2 cellular contexts compared by ENCODE assay signal in genomic region chr17:75498726-75499213, GRCh38.
TF ChIP-seq lines count a peak whose summit lies in the region.

No MANE protein-coding gene starts in this region.

TF ChIP-seq in HCT116, 20 proteins besides CTCF, POLR2A, EP300 and RAD21:
- TF ChIP-seq EZH2 (IDR thresholded peaks at IDR 0.05) (no peak), ATF3 (IDR thresholded peaks at IDR 0.05) (no peak), ZBTB33 (IDR thresholded peaks at IDR 0.05; ENCODE audit: extremely low read depth, insufficient replicate concordance, low read length) (no peak), YY1 (IDR thresholded peaks at IDR 0.05; ENCODE audit: extremely low read depth, insufficient replicate concordance, low read depth, low read length) (no peak), SIN3A (IDR thresholded peaks at IDR 0.05; ENCODE audit: low read depth) (no peak), JUND (IDR thresholded peaks at IDR 0.05) (no peak), REST (IDR thresholded peaks at IDR 0.05; ENCODE audit: low read depth) (no peak), CEBPB (IDR thresholded peaks at IDR 0.05; ENCODE audit: low read depth) (no peak), SRF (IDR thresholded peaks at IDR 0.05; ENCODE audit: low read depth) (no peak), FOSL1 (IDR thresholded peaks at IDR 0.05; ENCODE audit: low read depth) (no peak), CBX3 (IDR thresholded peaks at IDR 0.05; ENCODE audit: low read depth) (no peak)

TF ChIP-seq in GM12878, 131 proteins besides CTCF, POLR2A, EP300 and RAD21:
- TF ChIP-seq PAX5 (IDR thresholded peaks at IDR 0.05; ENCODE audit: borderline replicate concordance, low read depth, low read length) (no peak), TBL1XR1 (IDR thresholded peaks at IDR 0.05; ENCODE audit: low read depth, low read length) (no peak), ESRRA (IDR thresholded peaks at IDR 0.05; ENCODE audit: low read length) (no peak), ZBTB4 (CRISPR knock-in tag; IDR thresholded peaks at IDR 0.05) (no peak), ASH2L (IDR thresholded peaks at IDR 0.05; ENCODE audit: borderline replicate concordance, low read depth) (no peak), EGR1 (IDR thresholded peaks at IDR 0.05; ENCODE audit: borderline replicate concordance in 1 of 2, low read depth in 2 of 2, low read length in 2 of 2) (no peak), BHLHE40 (IDR thresholded peaks at IDR 0.05; ENCODE audit: borderline replicate concordance in 1 of 2, low read depth in 2 of 2, low read length in 1 of 2) (no peak), SMAD1 (IDR thresholded peaks at IDR 0.05; ENCODE audit: low read depth, partially characterized antibody) (no peak), GABPA (IDR thresholded peaks at IDR 0.05; ENCODE audit: low read depth) (no peak), IKZF1 (conservative IDR thresholded peaks at IDR 0.05) (no peak), ZBTB33 (IDR thresholded peaks at IDR 0.05) (no peak), GATAD2B (conservative IDR thresholded peaks at IDR 0.05; ENCODE audit: low read depth) (no peak), SUPT20H (IDR thresholded peaks at IDR 0.05; ENCODE audit: borderline replicate concordance, control insufficient read depth, low read depth, low read length) (no peak), IRF3 (IDR thresholded peaks at IDR 0.05) (no peak), ELK1 (IDR thresholded peaks at IDR 0.05; ENCODE audit: low read depth, low read length) (no peak), SMC3 (IDR thresholded peaks at IDR 0.05; ENCODE audit: borderline replicate concordance, low read length) (no peak), PRDM15 (CRISPR knock-in tag; IDR thresholded peaks at IDR 0.05) (no peak), RB1 (IDR thresholded peaks at IDR 0.05; ENCODE audit: borderline replicate concordance) (no peak), EED (IDR thresholded peaks at IDR 0.05; ENCODE audit: low read depth) (no peak)
TF ChIP-seq in GM12878: peak in this region for 0.
